10 cellular contexts compared by ENCODE assay signal in genomic region chr2:10722252-10722825, GRCh38. TPM values are rescaled to one million over a fixed set of nuclear protein-coding genes. Genes with fewer than 3 reads are reported as not detected.
DNase-seq lines count a peak whose midpoint lies in the region; ATAC-seq, FAIRE-seq and TF ChIP-seq lines count a peak whose summit lies in the region.
"Had no signal": no experiment of that assay in that cellular context is flagged by ENCODE, and none has a peak within 500 bp of the region (broad histone marks: within the 10 kb centered on the region; RNA-seq: fewer than 3 reads in every experiment).

No MANE protein-coding gene starts in this region.

- H3K4me1 ChIP-seq in CD8-positive, alpha-beta memory T cell (ENCODE audit: insufficient read depth, low read length): peaks cover 10% of the 10 kb centered on the region
- H3K4me1 ChIP-seq in MM.1S (ENCODE audit: low read length) (peaks cover 15% of the 10 kb centered on the region), trophoblast cell (ENCODE audit: control insufficient read depth in 1 of 2, insufficient read depth in 2 of 2, low read length in 2 of 2) (peaks cover 0 to 9% of the 10 kb centered on the region in 2 experiments)

- H3K79me2 ChIP-seq in MM.1S (ENCODE audit: low read length) (no peaks in the 10 kb centered on the region), trophoblast cell (ENCODE audit: control insufficient read depth, insufficient read depth, low read length, poor library complexity) (no peaks in the 10 kb centered on the region)

- peak overlapping the region; percentile 99 for H3K4me2 ChIP-seq in MM.1S (ENCODE audit: low read depth, low read length)
- peak overlapping the region; percentile 71 for H3K4me2 ChIP-seq in trophoblast cell (ENCODE audit: low read length)

- peaks cover 7% of the 10 kb centered on the region; the same call in 1 of the 2 replicates for H3F3A ChIP-seq in MM.1S (ENCODE audit: insufficient read depth, low read length)

- H2BK5ac ChIP-seq in trophoblast cell (ENCODE audit: low read depth, low read length, poor library complexity): no peak overlapping the region

- H3K36me3 Mint-ChIP-seq in CD8-positive, alpha-beta memory T cell: no peaks in the 10 kb centered on the region

- H3K4ac ChIP-seq in trophoblast cell (ENCODE audit: low read depth, low read length): no peak overlapping the region

- no peak for DNase-seq in CD8-positive, alpha-beta memory T cell
- DNase-seq in MM.1S: peak; percentile 20
- DNase-seq in epithelial cell of proximal tubule (ENCODE audit: low read depth): no peak
- no peak for DNase-seq in trophoblast cell
- no peak for DNase-seq in stimulated activated CD4-positive, alpha-beta T cell treated with anti-CD3 and anti-CD28 coated beads, Interleukin-2, amount 100 ng/mL, for 48 hours
- no peak for DNase-seq in GM12892 (ENCODE audit: insufficient read length)
- DNase-seq in activated gamma-delta T cell (lab: John Stamatoyannopoulos, UW): no peak
- DNase-seq: caudate nucleus, islet precursor cell had no signal

- no peak overlapping the region for H3K23ac ChIP-seq in trophoblast cell (ENCODE audit: low read length)

- CTCF ChIA-PET in CD8-positive, alpha-beta memory T cell (lab: Charles Lee): interaction anchor here (1.1 kb wide), 1 partner anchor 22 kb away, joined by 3 read pairs; no protein-coding TSS in a partner anchor

- TF ChIP-seq CTCF in MM.1S (IDR thresholded peaks at IDR 0.05; ENCODE audit: low read length) (no peak), epithelial cell of proximal tubule (conservative IDR thresholded peaks at IDR 0.05; ENCODE audit: low read depth, low read length) (no peak)

- H3K27me3 ChIP-seq in CD8-positive, alpha-beta memory T cell (ENCODE audit: insufficient read depth, low read length, poor library complexity, severe bottlenecking): peaks cover 14% of the 10 kb centered on the region
- H3K27me3 ChIP-seq in MM.1S (replicated peaks; ENCODE audit: insufficient read depth, low read length) (peaks cover 12% of the 10 kb centered on the region), trophoblast cell (ENCODE audit: insufficient read depth, low read length) (peaks cover 25% of the 10 kb centered on the region)

- H3K4me1 Mint-ChIP-seq in CD8-positive, alpha-beta memory T cell: peaks cover 11 to 20% (median 11%) of the 10 kb centered on the region in 3 donors

- no peak overlapping the region for H2BK120ac ChIP-seq in trophoblast cell (ENCODE audit: insufficient read depth, low read length, poor library complexity)

- no peaks in the 10 kb centered on the region for H3K9me3 ChIP-seq in CD8-positive, alpha-beta memory T cell (ENCODE audit: low read length)
- H3K9me3 ChIP-seq in MM.1S (replicated peaks; ENCODE audit: insufficient read depth, low read length) (no peaks in the 10 kb centered on the region), trophoblast cell (ENCODE audit: insufficient read depth, low read depth, low read length) (no peaks in the 10 kb centered on the region)

- H2BK12ac ChIP-seq in trophoblast cell (ENCODE audit: low read length): no peak overlapping the region

- H3K27me3 Mint-ChIP-seq in CD8-positive, alpha-beta memory T cell: peaks cover 31 to 58% of the 10 kb centered on the region in 2 donors

- WGBS in trophoblast cell (ENCODE audit: extremely low coverage, insufficient coverage, insufficient read length): no CpG with 5 or more reads among the region's 7 CpGs

- no peak overlapping the region for H3K27ac Mint-ChIP-seq in CD8-positive, alpha-beta memory T cell

- no peak overlapping the region for H2AK5ac ChIP-seq in trophoblast cell (ENCODE audit: low read length)

- peak overlapping the region; percentile 8 to 79 (median 59) for H3K4me3 Mint-ChIP-seq in CD8-positive, alpha-beta memory T cell

- H3K9ac ChIP-seq in MM.1S (ENCODE audit: low read length) (peak overlapping the region; percentile 73; the same call in 1 of the 2 replicates), trophoblast cell (ENCODE audit: low read length) (no peak overlapping the region)

- H4K12ac ChIP-seq in trophoblast cell (ENCODE audit: low read depth, low read length): no peak overlapping the region

- no peak overlapping the region for H3K4me3 ChIP-seq in CD8-positive, alpha-beta memory T cell (ENCODE audit: low read length)
- H3K4me3 ChIP-seq in MM.1S (ENCODE audit: low read length): peak overlapping the region; percentile 95
- peak overlapping the region; percentile 41 for H3K4me3 ChIP-seq in epithelial cell of proximal tubule (ENCODE audit: low read depth, low read length)
- no peak overlapping the region for H3K4me3 ChIP-seq in trophoblast cell (ENCODE audit: low read depth, low read length)

- FAIRE-seq in GM12892 (lab: Jason Lieb, UNC): no peak

- H3K79me1 ChIP-seq in trophoblast cell (ENCODE audit: low read length): no peaks in the 10 kb centered on the region

- no peaks in the 10 kb centered on the region for H3K36me3 ChIP-seq in CD8-positive, alpha-beta memory T cell (ENCODE audit: insufficient read depth, low read length)
- H3K36me3 ChIP-seq in MM.1S (replicated peaks; ENCODE audit: insufficient read depth, low read length): no peaks in the 10 kb centered on the region
- no peaks in the 10 kb centered on the region for H3K36me3 ChIP-seq in trophoblast cell (ENCODE audit: control insufficient read depth in 1 of 2, insufficient read depth in 2 of 2, low read length in 2 of 2)

- H4K8ac ChIP-seq in trophoblast cell (ENCODE audit: low read depth, low read length): no peak overlapping the region

- POLR2A ChIA-PET in CD8-positive, alpha-beta memory T cell (lab: Charles Lee): no interaction called here

- H4K20me1 ChIP-seq in MM.1S (ENCODE audit: insufficient read depth, low read length): no peaks in the 10 kb centered on the region

- ATAC-seq in GM21737 (IDR thresholded peaks at IDR 0.05; ENCODE audit: unreplicated experiment): no peak

- no peaks in the 10 kb centered on the region for H3K9me3 Mint-ChIP-seq in CD8-positive, alpha-beta memory T cell

- no peak for TF ChIP-seq POLR2A in GM12892 (IDR thresholded peaks at IDR 0.05; ENCODE audit: low read depth, low read length)

- H3K9me2 ChIP-seq in MM.1S (replicated peaks; ENCODE audit: insufficient read depth, low read length): no peaks in the 10 kb centered on the region

- no peak overlapping the region for H3K27ac ChIP-seq in CD8-positive, alpha-beta memory T cell (ENCODE audit: low read depth, low read length)
- H3K27ac ChIP-seq in MM.1S (ENCODE audit: low read length) (no peak overlapping the region), trophoblast cell (ENCODE audit: low read depth, low read length) (no peak overlapping the region)

- no peak overlapping the region for H4K91ac ChIP-seq in trophoblast cell (ENCODE audit: low read depth, low read length)

- no peak overlapping the region for H3K14ac ChIP-seq in trophoblast cell (ENCODE audit: low read length)

- H2AFZ ChIP-seq in MM.1S (ENCODE audit: low read length) (no peak overlapping the region), trophoblast cell (ENCODE audit: insufficient read depth, low read length, poor library complexity) (no peak overlapping the region)

- no peak overlapping the region for H3K18ac ChIP-seq in trophoblast cell (ENCODE audit: low read length)

RNA-seq across cellular contexts. Expression of gene ATP6V1C2, which starts 0.9 kb away (rescaled TPM):
- total RNA-seq in CD8-positive, alpha-beta memory T cell: under 1 TPM in 1 of 2 experiments, not detected in 1; 0.09 TPM
- 0.24 TPM for polyA plus RNA-seq in CD8-positive, alpha-beta memory T cell
- not detected in 2 replicates for total RNA-seq in epithelial cell of proximal tubule
- polyA plus RNA-seq in trophoblast cell (2013): 75.0 and 76.0 TPM in 2 replicates
- polyA plus RNA-seq in GM12892 (2012; ENCODE audit: missing spikeins): 2.5 TPM

RNA-seq across cellular contexts. Expression of gene NOL10, which starts 32.6 kb away (rescaled TPM):
- total RNA-seq in CD8-positive, alpha-beta memory T cell: 10 to 100 TPM; 49.8 to 50.1 TPM
- polyA plus RNA-seq in CD8-positive, alpha-beta memory T cell: 21.0 TPM
- 28.4 and 35.7 TPM in 2 replicates for total RNA-seq in epithelial cell of proximal tubule
- polyA plus RNA-seq in trophoblast cell (2013): 20.1 and 20.2 TPM in 2 replicates
- 18.3 TPM for polyA plus RNA-seq in GM12892 (2012; ENCODE audit: missing spikeins)

Comparison
In these comparisons a context has a peak if more than half of its experiments do, and no peak if none do; other contexts are left out.
1. H3K4me3 ChIP-seq: peak in MM.1S (single experiment) and epithelial cell of proximal tubule (single experiment); none in CD8-positive, alpha-beta memory T cell (single experiment) and trophoblast cell (single experiment).